17 cellular contexts compared by ENCODE assay signal in the genomic region with DNA sequence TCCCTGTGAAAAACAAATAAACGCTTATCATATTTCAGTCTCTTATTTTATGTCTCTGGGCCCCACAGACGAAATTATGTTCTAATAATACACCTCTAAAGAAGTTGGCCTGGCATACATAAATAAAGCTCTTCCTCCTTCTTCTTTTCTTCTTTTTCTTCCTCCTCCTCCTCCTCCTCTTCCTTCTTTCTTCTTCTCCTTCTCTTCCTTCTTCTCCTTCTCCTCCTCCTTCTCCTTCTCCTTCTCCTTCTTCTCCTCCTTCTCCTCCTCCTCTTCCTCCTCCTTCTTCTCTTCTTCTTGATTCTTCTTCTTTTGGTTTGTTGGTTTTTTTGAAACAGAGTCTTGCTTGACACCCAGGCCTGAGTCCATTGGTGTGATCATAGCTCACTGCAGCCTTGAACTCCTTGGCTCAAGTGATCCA.
"Had no signal": no experiment of that assay in that cellular context is flagged by ENCODE, and none has a peak within 500 bp of the region (broad histone marks: within the 10 kb centered on the region; RNA-seq: fewer than 3 reads in every experiment).

No MANE protein-coding gene starts in this region.

- H3K27ac Mint-ChIP-seq: activated CD4-positive, alpha-beta memory T cell treated with anti-CD3 and anti-CD28 coated beads, Interleukin-2, amount 10 ng/mL, durations not matched to agents 7 days and 5 days; activated CD4-positive, alpha-beta T cell treated with anti-CD3 and anti-CD28 coated beads, Interleukin-2, amount 10 ng/mL, durations not matched to agents 24 days and 14 days; activated naive CD8-positive, alpha-beta T cell treated with anti-CD3 and anti-CD28 coated beads, Interleukin-2, amount 50 U/mL, for 24 hours; activated T-helper 1 cell treated with anti-CD3 and anti-CD28 coated beads, Interleukin-12 subunit alpha, Interleukin-12 subunit beta, Interleukin-2, Interleukin-4 antibody, amounts not matched to agents 30 ng/mL and 10 ng/mL and 1 ng/mL, durations not matched to agents 14 hours and 24 hours and 36 hours; naive thymus-derived CD4-positive, alpha-beta T cell; stimulated activated naive CD8-positive, alpha-beta T cell treated with anti-CD3 and anti-CD28 coated beads, Interleukin-15, Interleukin-2, amounts not matched to agents 100 ng/mL and 50 ng/mL, for 24 hours had no signal

- DNase-seq: activated gamma-delta T cell; activated naive CD8-positive, alpha-beta T cell treated with anti-CD3 and anti-CD28 coated beads, Interleukin-2, amount 50 U/mL, for 24 hours; effector CD8-positive, alpha-beta T cell; foreskin melanocyte; kidney; upper lobe of right lung had no signal

- H3K4me3 ChIP-seq: lower lobe of right lung, ovary, psoas muscle, thyroid gland, upper lobe of right lung had no signal

- H3K27me3 Mint-ChIP-seq: activated CD4-positive, alpha-beta memory T cell treated with anti-CD3 and anti-CD28 coated beads, Interleukin-2, amount 10 ng/mL, durations not matched to agents 7 days and 5 days; activated CD4-positive, alpha-beta T cell treated with anti-CD3 and anti-CD28 coated beads, Interleukin-2, amount 10 ng/mL, durations not matched to agents 24 days and 14 days; activated naive CD8-positive, alpha-beta T cell treated with anti-CD3 and anti-CD28 coated beads, Interleukin-2, amount 50 U/mL, for 24 hours; naive thymus-derived CD4-positive, alpha-beta T cell; stimulated activated naive CD8-positive, alpha-beta T cell treated with anti-CD3 and anti-CD28 coated beads, Interleukin-15, Interleukin-2, amounts not matched to agents 100 ng/mL and 50 ng/mL, for 24 hours had no signal

- H3K36me3 Mint-ChIP-seq: brain had no signal

- FAIRE-seq: kidney had no signal

- H3K27ac ChIP-seq: lower lobe of right lung, ovary, psoas muscle, thyroid gland, upper lobe of right lung, VCaP had no signal

- H3K36me3 ChIP-seq: lower lobe of right lung, ovary, thyroid gland, upper lobe of right lung had no signal

- H3K9me3 ChIP-seq: lower lobe of right lung, ovary, psoas muscle, thyroid gland, upper lobe of right lung had no signal

- H3K4me3 Mint-ChIP-seq: activated CD4-positive, alpha-beta memory T cell treated with anti-CD3 and anti-CD28 coated beads, Interleukin-2, amount 10 ng/mL, durations not matched to agents 7 days and 5 days; activated CD4-positive, alpha-beta T cell treated with anti-CD3 and anti-CD28 coated beads, Interleukin-2, amount 10 ng/mL, durations not matched to agents 24 days and 14 days; activated naive CD8-positive, alpha-beta T cell treated with anti-CD3 and anti-CD28 coated beads, Interleukin-2, amount 50 U/mL, for 24 hours; activated T-helper 1 cell treated with anti-CD3 and anti-CD28 coated beads, Interleukin-12 subunit alpha, Interleukin-12 subunit beta, Interleukin-2, Interleukin-4 antibody, amounts not matched to agents 30 ng/mL and 10 ng/mL and 1 ng/mL, durations not matched to agents 14 hours and 24 hours and 36 hours; naive thymus-derived CD4-positive, alpha-beta T cell; stimulated activated naive CD8-positive, alpha-beta T cell treated with anti-CD3 and anti-CD28 coated beads, Interleukin-15, Interleukin-2, amounts not matched to agents 100 ng/mL and 50 ng/mL, for 24 hours had no signal

- H3K27me3 ChIP-seq: ovary, thyroid gland, upper lobe of right lung had no signal

- H3K9me3 Mint-ChIP-seq: activated CD4-positive, alpha-beta memory T cell treated with anti-CD3 and anti-CD28 coated beads, Interleukin-2, amount 10 ng/mL, durations not matched to agents 7 days and 5 days; activated CD4-positive, alpha-beta T cell treated with anti-CD3 and anti-CD28 coated beads, Interleukin-2, amount 10 ng/mL, durations not matched to agents 24 days and 14 days; activated naive CD8-positive, alpha-beta T cell treated with anti-CD3 and anti-CD28 coated beads, Interleukin-2, amount 50 U/mL, for 24 hours; activated T-helper 1 cell treated with anti-CD3 and anti-CD28 coated beads, Interleukin-12 subunit alpha, Interleukin-12 subunit beta, Interleukin-2, Interleukin-4 antibody, amounts not matched to agents 30 ng/mL and 10 ng/mL and 1 ng/mL, durations not matched to agents 14 hours and 24 hours and 36 hours; naive thymus-derived CD4-positive, alpha-beta T cell; stimulated activated naive CD8-positive, alpha-beta T cell treated with anti-CD3 and anti-CD28 coated beads, Interleukin-15, Interleukin-2, amounts not matched to agents 100 ng/mL and 50 ng/mL, for 24 hours had no signal
